In genomic region chr2:19568809-19569208, GRCh38 we compare ENCODE assay signal across 1 cellular context.
TF ChIP-seq lines count a peak whose summit lies in the region.

No MANE protein-coding gene starts in this region.

TF ChIP-seq in HepG2, 621 proteins besides CTCF, POLR2A, EP300 and RAD21 (continued from another document):
- no peak for TF ChIP-seq U2AF1 (optimal IDR thresholded peaks at IDR 0.05; ENCODE audit: low read depth, low read length)
